In genomic region chr13:93477238-93477637, GRCh38 we compare ENCODE assay signal across 20 cellular contexts.
"Had no signal": no experiment of that assay in that cellular context is flagged by ENCODE, and none has a peak within 500 bp of the region (broad histone marks: within the 10 kb centered on the region; RNA-seq: fewer than 3 reads in every experiment).

No MANE protein-coding gene starts in this region.

- H3K27me3 Mint-ChIP-seq: memory B cell; naive thymus-derived CD8-positive, alpha-beta T cell had no signal

- ATAC-seq: activated T-cell treated with anti-CD3 and anti-CD28 coated beads, Interleukin-2, amount 50 U/mL, for 4 hours; esophagus mucosa; naive thymus-derived CD8-positive, alpha-beta T cell; right lobe of liver; stimulated activated effector memory CD8-positive, alpha-beta T cell treated with anti-CD3 and anti-CD28 coated beads, Interleukin-12 subunit alpha, Interleukin-12 subunit beta, amount 100 ng/mL, for 72 hours had no signal

- H3K4me1 ChIP-seq: parathyroid adenoma, right lobe of liver, stomach, vagina had no signal

- H3K27ac ChIP-seq: parathyroid adenoma, right lobe of liver, stomach, vagina had no signal

- H3K27ac Mint-ChIP-seq: activated naive CD4-positive, alpha-beta T cell treated with anti-CD3 and anti-CD28 coated beads for 36 hours; immature natural killer cell; memory B cell; naive thymus-derived CD8-positive, alpha-beta T cell; stimulated activated effector memory CD8-positive, alpha-beta T cell treated with anti-CD3 and anti-CD28 coated beads, Interleukin-12 subunit alpha, Interleukin-12 subunit beta, amount 100 ng/mL, for 72 hours had no signal

- H3K4me3 Mint-ChIP-seq: activated naive CD4-positive, alpha-beta T cell treated with anti-CD3 and anti-CD28 coated beads for 36 hours; activated T-cell treated with anti-CD3 and anti-CD28 coated beads, Interleukin-2, amount 50 U/mL, for 4 hours; immature natural killer cell; memory B cell; naive thymus-derived CD8-positive, alpha-beta T cell; stimulated activated effector memory CD8-positive, alpha-beta T cell treated with anti-CD3 and anti-CD28 coated beads, Interleukin-12 subunit alpha, Interleukin-12 subunit beta, amount 100 ng/mL, for 72 hours had no signal

- H3K36me3 Mint-ChIP-seq: immature natural killer cell; memory B cell; naive thymus-derived CD8-positive, alpha-beta T cell; stimulated activated effector memory CD8-positive, alpha-beta T cell treated with anti-CD3 and anti-CD28 coated beads, Interleukin-12 subunit alpha, Interleukin-12 subunit beta, amount 100 ng/mL, for 72 hours had no signal

- H3K9me3 Mint-ChIP-seq: activated T-cell treated with anti-CD3 and anti-CD28 coated beads, Interleukin-2, amount 50 U/mL, for 4 hours; stimulated activated effector memory CD8-positive, alpha-beta T cell treated with anti-CD3 and anti-CD28 coated beads, Interleukin-12 subunit alpha, Interleukin-12 subunit beta, amount 100 ng/mL, for 72 hours had no signal

- DNase-seq: activated CD4-positive, alpha-beta T cell treated with anti-CD3 and anti-CD28 coated beads, Interleukin-2, amount 50 U/mL, for 1 hour; activated CD4-positive, CD25-positive, alpha-beta regulatory T cell treated with anti-CD3 and anti-CD28 coated beads, Interleukin-2, amount 50 U/mL, for 72 hours; activated CD8-positive, alpha-beta memory T cell treated with anti-CD3 and anti-CD28 coated beads, Interleukin-2, amount 50 U/mL, for 4 hours; activated naive CD4-positive, alpha-beta T cell treated with anti-CD3 and anti-CD28 coated beads for 36 hours; activated T-cell treated with anti-CD3 and anti-CD28 coated beads, Interleukin-2, amount 50 U/mL, for 4 hours; aorta; cerebellar nuclear complex; effector CD8-positive, alpha-beta T cell; foreskin melanocyte; immature natural killer cell; naive thymus-derived CD8-positive, alpha-beta T cell; right lobe of liver; stimulated activated CD4-positive, alpha-beta T cell treated with anti-CD3 and anti-CD28 coated beads, Interleukin-4, amount 100 ng/mL, for 24 hours; stomach; T1000 had no signal

- H3K4me3 ChIP-seq: right lobe of liver, stomach, vagina had no signal

- H3K79me2 ChIP-seq: parathyroid adenoma had no signal

- H2AFZ ChIP-seq: parathyroid adenoma had no signal

- H3K4me1 Mint-ChIP-seq: immature natural killer cell; memory B cell; naive thymus-derived CD8-positive, alpha-beta T cell; stimulated activated effector memory CD8-positive, alpha-beta T cell treated with anti-CD3 and anti-CD28 coated beads, Interleukin-12 subunit alpha, Interleukin-12 subunit beta, amount 100 ng/mL, for 72 hours had no signal

- H3K9me3 ChIP-seq: right lobe of liver, vagina had no signal

- H3K36me3 ChIP-seq: right lobe of liver, stomach, vagina had no signal
